ENCODE assay signal across 1 cellular context in genomic region chr16:88811850-88812736, GRCh38.
A peak's percentile ranks its signal among the peaks of the same experiment; 100 is the strongest.
TF ChIP-seq lines count a peak whose summit lies in the region.

Gene APRT (minus strand): TSS chr16:88811928. CDS start chr16:88811899, 29 bp downstream.

TF ChIP-seq in GM12878, 131 proteins besides CTCF, POLR2A, EP300 and RAD21 (continued from another document and continues in another):
- TF ChIP-seq CUX1 (IDR thresholded peaks at IDR 0.05; ENCODE audit: insufficient replicate concordance, low read depth, low read length) (no peak), MYC (IDR thresholded peaks at IDR 0.05; ENCODE audit: insufficient read depth, insufficient read length, insufficient replicate concordance, low read length, severe bottlenecking) (peak; percentile 85), MYB (IDR thresholded peaks at IDR 0.05; ENCODE audit: borderline replicate concordance, low read depth, low read length) (no peak), ASH2L (IDR thresholded peaks at IDR 0.05; ENCODE audit: borderline replicate concordance, low read depth) (no peak), IKZF1 (conservative IDR thresholded peaks at IDR 0.05) (peak; percentile 58), SMAD5 (IDR thresholded peaks at IDR 0.05; ENCODE audit: low read depth) (peak; percentile 48), GABPA (IDR thresholded peaks at IDR 0.05; ENCODE audit: low read depth) (no peak), NR2F1 (conservative IDR thresholded peaks at IDR 0.05) (peak; percentile 78), RELB (IDR thresholded peaks at IDR 0.05; ENCODE audit: low read depth) (0 out of 2 replicates have a peak, but pooled peaks have one; percentile 37), ZNF207 (IDR thresholded peaks at IDR 0.05; ENCODE audit: borderline replicate concordance) (peak; percentile 60; the same call in 1 of the 2 replicates), ZNF687 (IDR thresholded peaks at IDR 0.05) (0 out of 2 replicates have a peak, but pooled peaks have one; percentile 27), JUNB (IDR thresholded peaks at IDR 0.05) (no peak), NR2C1 (IDR thresholded peaks at IDR 0.05) (no peak), POLR2AphosphoS2 (IDR thresholded peaks at IDR 0.05; ENCODE audit: low read depth, low read length) (peak; percentile 63), TAF1 (IDR thresholded peaks at IDR 0.05; ENCODE audit: borderline replicate concordance, low read depth, low read length) (peak; percentile 74; the same call in 1 of the 2 replicates), PAX8 (IDR thresholded peaks at IDR 0.05) (no peak), RELA (IDR thresholded peaks at IDR 0.05; ENCODE audit: borderline replicate concordance, partially characterized antibody) (peak; percentile 25), NBN (IDR thresholded peaks at IDR 0.05) (peak; percentile 80), CHD2 (IDR thresholded peaks at IDR 0.05; ENCODE audit: borderline replicate concordance, low read depth, low read length) (peak; percentile 51; the same call in 1 of the 2 replicates), POLR2AphosphoS5 (IDR thresholded peaks at IDR 0.05; ENCODE audit: low read length) (peak; percentile 89), MEF2B (IDR thresholded peaks at IDR 0.05; ENCODE audit: partially characterized antibody, poor library complexity, severe bottlenecking) (peak; percentile 37), HDAC6 (IDR thresholded peaks at IDR 0.05; ENCODE audit: unreplicated experiment) (no peak), YY1 (IDR thresholded peaks at IDR 0.05; ENCODE audit: low read depth, low read length) (peak; percentile 94), DPF2 (IDR thresholded peaks at IDR 0.05) (peak; percentile 83), BACH1 (IDR thresholded peaks at IDR 0.05; ENCODE audit: borderline replicate concordance) (peak; percentile 90), BCL3 (IDR thresholded peaks at IDR 0.05; ENCODE audit: borderline replicate concordance, insufficient read depth, low read depth, low read length, poor library complexity, severe bottlenecking) (peak; percentile 50), IRF3 (IDR thresholded peaks at IDR 0.05) (no peak), RFX5 (IDR thresholded peaks at IDR 0.05; ENCODE audit: low read depth, low read length) (no peak), TCF3 (IDR thresholded peaks at IDR 0.05; ENCODE audit: borderline replicate concordance, insufficient read depth, low read depth, low read length) (0 out of 2 replicates have a peak, but pooled peaks have one; percentile 18), ZNF24 (IDR thresholded peaks at IDR 0.05) (0 out of 2 replicates have a peak, but pooled peaks have one; percentile 9), PAX5 (IDR thresholded peaks at IDR 0.05; ENCODE audit: borderline replicate concordance, low read depth, low read length) (peak; percentile 98), RB1 (IDR thresholded peaks at IDR 0.05; ENCODE audit: borderline replicate concordance) (no peak; the same call in 1 of the 2 replicates), ZBTB40 (IDR thresholded peaks at IDR 0.05; ENCODE audit: borderline replicate concordance) (peak; percentile 72; the same call in 1 of the 2 replicates), SRF (IDR thresholded peaks at IDR 0.05; ENCODE audit: low read depth in 2 of 2, low read length in 2 of 2) (peak in 1 of 2 experiments; percentile 34; a peak in 1 of 4 replicates), MTA3 (IDR thresholded peaks at IDR 0.05; ENCODE audit: borderline replicate concordance, low read length) (no peak), GATAD2B (conservative IDR thresholded peaks at IDR 0.05; ENCODE audit: low read depth) (peak; percentile 93), HDGF (IDR thresholded peaks at IDR 0.05) (peak; percentile 48), SIN3A (IDR thresholded peaks at IDR 0.05; ENCODE audit: low read depth, low read length) (no peak; the same call in 1 of the 2 replicates), NFIC (IDR thresholded peaks at IDR 0.05; ENCODE audit: low read depth, low read length) (no peak), EGR1 (IDR thresholded peaks at IDR 0.05; ENCODE audit: borderline replicate concordance in 1 of 2, low read depth in 2 of 2, low read length in 2 of 2) (peak in 1 of 2 experiments; percentile 93; a peak in 2 of 3 replicates), SMAD1 (IDR thresholded peaks at IDR 0.05; ENCODE audit: low read depth, partially characterized antibody) (no peak), NKRF (conservative IDR thresholded peaks at IDR 0.05) (0 out of 2 replicates have a peak, but pooled peaks have one; percentile 63), SP1 (IDR thresholded peaks at IDR 0.05; ENCODE audit: low read depth, low read length) (peak; percentile 49), POU2F2 (IDR thresholded peaks at IDR 0.05; ENCODE audit: borderline replicate concordance, low read depth, low read length) (peak; percentile 33; the same call in 2 of the 3 replicates)
